In the genomic region with DNA sequence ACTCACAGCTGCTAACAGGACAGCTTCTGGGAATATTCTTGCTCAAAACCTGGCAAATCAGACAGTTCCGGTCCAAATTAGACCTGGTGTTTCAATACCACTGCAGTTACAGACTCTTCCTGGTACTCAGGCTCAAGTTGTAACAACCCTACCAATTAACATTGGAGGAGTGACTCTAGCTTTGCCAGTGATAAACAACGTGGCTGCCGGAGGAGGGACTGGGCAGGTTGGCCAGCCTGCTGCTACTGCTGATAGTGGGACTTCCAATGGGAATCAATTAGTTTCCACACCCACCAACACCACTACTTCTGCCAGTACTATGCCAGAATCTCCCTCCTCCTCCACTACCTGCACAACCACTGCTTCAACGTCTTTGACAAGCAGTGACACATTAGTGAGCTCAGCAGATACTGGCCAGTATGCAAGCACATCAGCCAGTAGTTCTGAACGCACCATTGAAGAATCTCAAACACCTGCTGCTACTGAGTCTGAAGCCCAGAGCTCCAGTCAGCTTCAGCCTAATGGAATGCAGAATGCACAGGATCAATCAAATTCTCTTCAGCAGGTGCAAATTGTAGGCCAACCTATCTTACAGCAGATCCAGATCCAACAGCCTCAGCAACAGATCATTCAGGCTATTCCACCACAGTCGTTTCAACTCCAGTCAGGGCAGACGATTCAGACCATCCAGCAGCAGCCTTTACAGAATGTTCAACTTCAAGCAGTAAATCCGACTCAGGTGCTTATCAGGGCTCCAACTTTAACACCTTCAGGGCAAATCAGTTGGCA, we compare ENCODE assay signal across 9 cellular contexts. TPM values are rescaled to one million over a fixed set of nuclear protein-coding genes. Genes with fewer than 3 reads are reported as not detected.
DNase-seq lines count a peak whose midpoint lies in the region; ATAC-seq and TF ChIP-seq lines count a peak whose summit lies in the region.
"Had no signal": no experiment of that assay in that cellular context is flagged by ENCODE, and none has a peak within 500 bp of the region (broad histone marks: within the 10 kb centered on the region; RNA-seq: fewer than 3 reads in every experiment).

No MANE protein-coding gene starts in this region.

- peak overlapping the region; percentile 45 for H3K4me3 ChIP-seq in SU-DHL-6 (ENCODE audit: insufficient read depth, low read length, poor library complexity, severe bottlenecking)
- H3K4me3 ChIP-seq: hepatocyte had no signal

- H3K4me2 ChIP-seq in SU-DHL-6 (ENCODE audit: low read depth, low read length, poor library complexity, severe bottlenecking): peak overlapping the region; percentile 95

- H3K9me3 Mint-ChIP-seq in activated naive CD4-positive, alpha-beta T cell treated with anti-CD3 and anti-CD28 coated beads for 36 hours: no peaks in the 10 kb centered on the region
- peaks cover 6% of the 10 kb centered on the region for H3K9me3 Mint-ChIP-seq in glutamatergic neuron (ENCODE audit: unreplicated experiment)
- H3K9me3 Mint-ChIP-seq in stimulated activated naive B cell treated with anti-CD40 and anti-IgM and Interleukin-4, amounts not matched to agents 10 μg/mL and 1 μg/mL and 100 μg/mL, for 72 hours: no peaks in the 10 kb centered on the region

- H3K4me1 Mint-ChIP-seq in activated naive CD4-positive, alpha-beta T cell treated with anti-CD3 and anti-CD28 coated beads for 36 hours (ENCODE audit: low read depth): peaks cover 59% of the 10 kb centered on the region
- peaks cover 12% of the 10 kb centered on the region for H3K4me1 Mint-ChIP-seq in glutamatergic neuron (ENCODE audit: low read depth, unreplicated experiment)
- peaks cover 27 to 53% of the 10 kb centered on the region in 2 donors for H3K4me1 Mint-ChIP-seq in stimulated activated naive B cell treated with anti-CD40 and anti-IgM and Interleukin-4, amounts not matched to agents 10 μg/mL and 1 μg/mL and 100 μg/mL, for 72 hours

- no peak overlapping the region for H3K27ac Mint-ChIP-seq in activated naive CD4-positive, alpha-beta T cell treated with anti-CD3 and anti-CD28 coated beads for 36 hours
- no peak overlapping the region for H3K27ac Mint-ChIP-seq in glutamatergic neuron (ENCODE audit: unreplicated experiment)
- no peak overlapping the region for H3K27ac Mint-ChIP-seq in stimulated activated naive B cell treated with anti-CD40 and anti-IgM and Interleukin-4, amounts not matched to agents 10 μg/mL and 1 μg/mL and 100 μg/mL, for 72 hours

- no peaks in the 10 kb centered on the region for H3K27me3 ChIP-seq in SU-DHL-6 (ENCODE audit: low read length)
- H3K27me3 ChIP-seq: hepatocyte had no signal

- no peaks in the 10 kb centered on the region for H3K27me3 Mint-ChIP-seq in activated naive CD4-positive, alpha-beta T cell treated with anti-CD3 and anti-CD28 coated beads for 36 hours (ENCODE audit: low read depth)
- peaks cover 6% of the 10 kb centered on the region for H3K27me3 Mint-ChIP-seq in glutamatergic neuron (ENCODE audit: unreplicated experiment)
- no peaks in the 10 kb centered on the region for H3K27me3 Mint-ChIP-seq in stimulated activated naive B cell treated with anti-CD40 and anti-IgM and Interleukin-4, amounts not matched to agents 10 μg/mL and 1 μg/mL and 100 μg/mL, for 72 hours

- H3F3A ChIP-seq in SU-DHL-6 (ENCODE audit: insufficient read depth): peaks cover 3% of the 10 kb centered on the region

- peak overlapping the region; percentile 83 for H3K4me3 Mint-ChIP-seq in activated naive CD4-positive, alpha-beta T cell treated with anti-CD3 and anti-CD28 coated beads for 36 hours
- H3K4me3 Mint-ChIP-seq in glutamatergic neuron (ENCODE audit: unreplicated experiment): peak overlapping the region; percentile 100
- H3K4me3 Mint-ChIP-seq in stimulated activated naive B cell treated with anti-CD40 and anti-IgM and Interleukin-4, amounts not matched to agents 10 μg/mL and 1 μg/mL and 100 μg/mL, for 72 hours: peak overlapping the region; percentile 5 to 19

- no peaks in the 10 kb centered on the region for H3K9me2 ChIP-seq in SU-DHL-6 (replicated peaks; ENCODE audit: insufficient read depth, low read length)

- no peak for DNase-seq in activated naive CD4-positive, alpha-beta T cell treated with anti-CD3 and anti-CD28 coated beads for 36 hours
- no peak for DNase-seq in activated naive CD4-positive, alpha-beta T cell (lab: John Stamatoyannopoulos, UW)
- no peak for DNase-seq in glutamatergic neuron
- DNase-seq in stimulated activated naive B cell treated with anti-CD40 and anti-IgM and Interleukin-4, amounts not matched to agents 10 μg/mL and 1 μg/mL and 100 μg/mL, for 72 hours: no peak
- DNase-seq in SHP77 treated with DMSO at 0.1 percent for 48 hours (lab: John Stamatoyannopoulos, UW): no peak
- DNase-seq in nucleus accumbens (lab: John Stamatoyannopoulos, UW): no peak

- H3K9ac ChIP-seq in SU-DHL-6 (ENCODE audit: low read length): peak overlapping the region; percentile 17

- H3K36me3 Mint-ChIP-seq in activated naive CD4-positive, alpha-beta T cell treated with anti-CD3 and anti-CD28 coated beads for 36 hours (ENCODE audit: low read depth): peaks cover 20% of the 10 kb centered on the region
- no peaks in the 10 kb centered on the region for H3K36me3 Mint-ChIP-seq in glutamatergic neuron (ENCODE audit: unreplicated experiment)
- peaks cover 10 to 28% of the 10 kb centered on the region in 2 donors for H3K36me3 Mint-ChIP-seq in stimulated activated naive B cell treated with anti-CD40 and anti-IgM and Interleukin-4, amounts not matched to agents 10 μg/mL and 1 μg/mL and 100 μg/mL, for 72 hours

- no peak overlapping the region for H2AFZ ChIP-seq in SU-DHL-6 (ENCODE audit: low read depth, low read length, severe bottlenecking)

- peaks cover 50% of the 10 kb centered on the region for H3K79me2 ChIP-seq in SU-DHL-6 (ENCODE audit: insufficient read depth, low read length)

- H3K36me3 ChIP-seq in SU-DHL-6 (ENCODE audit: low read length): peaks cover 10% of the 10 kb centered on the region; the same call in 1 of the 2 replicates

- no peak overlapping the region for H3K27ac ChIP-seq in SU-DHL-6 (ENCODE audit: low read depth, low read length)
- H3K27ac ChIP-seq: hepatocyte had no signal

- ATAC-seq in stimulated activated naive B cell treated with anti-CD40 and anti-IgM and Interleukin-4, amounts not matched to agents 10 μg/mL and 1 μg/mL and 100 μg/mL, for 72 hours (replicated peaks): no peak
- ATAC-seq in GM21423 (IDR thresholded peaks at IDR 0.05; ENCODE audit: unreplicated experiment): no peak

- peaks cover 11% of the 10 kb centered on the region; the same call in 1 of the 2 replicates for H4K20me1 ChIP-seq in SU-DHL-6 (ENCODE audit: low read depth, low read length)

- CTCF ChIA-PET in activated naive CD4-positive, alpha-beta T cell treated with anti-CD3 and anti-CD28 coated beads for 36 hours (lab: Charles Lee): interaction anchor here (1.1 kb wide), 1 partner anchor 176 kb away, joined by 3 read pairs; no protein-coding TSS in a partner anchor

- intact Hi-C loops in activated naive CD4-positive, alpha-beta T cell treated with anti-CD3 and anti-CD28 coated beads for 36 hours (cut with micrococcal nuclease): loop anchor here (5.0 to 10.0 kb wide), 7 partner anchors 572 to 1867 kb away; a partner anchor contains a TSS

- H3K9me3 ChIP-seq in SU-DHL-6 (ENCODE audit: insufficient read depth, low read length): no peaks in the 10 kb centered on the region

- TF ChIP-seq CTCF in SU-DHL-6 (IDR thresholded peaks at IDR 0.05; ENCODE audit: insufficient read depth, low read length, poor library complexity, severe bottlenecking) (no peak), glutamatergic neuron (IDR thresholded peaks at IDR 0.05; ENCODE audit: partially characterized antibody, unreplicated experiment) (no peak)

RNA-seq across cellular contexts. Expression of a gene that starts 2.1 kb away (rescaled TPM):
- total RNA-seq in activated naive CD4-positive, alpha-beta T cell treated with anti-CD3 and anti-CD28 coated beads for 36 hours: 10 to 100 TPM; 13.3 to 15.4 TPM
- 13.2 TPM for total RNA-seq in glutamatergic neuron (ENCODE audit: unreplicated experiment)

Comparison
In these comparisons a context has a peak if more than half of its experiments do, and no peak if none do; other contexts are left out.
1. H3K4me3 Mint-ChIP-seq: peak in every context shown above with its lines; median percentile 100 in glutamatergic neuron; 83 in activated naive CD4-positive, alpha-beta T cell treated with anti-CD3 and anti-CD28 coated beads for 36 hours; 12 in stimulated activated naive B cell treated with anti-CD40 and anti-IgM and Interleukin-4, amounts not matched to agents 10 μg/mL and 1 μg/mL and 100 μg/mL, for 72 hours.